In the genomic region with DNA sequence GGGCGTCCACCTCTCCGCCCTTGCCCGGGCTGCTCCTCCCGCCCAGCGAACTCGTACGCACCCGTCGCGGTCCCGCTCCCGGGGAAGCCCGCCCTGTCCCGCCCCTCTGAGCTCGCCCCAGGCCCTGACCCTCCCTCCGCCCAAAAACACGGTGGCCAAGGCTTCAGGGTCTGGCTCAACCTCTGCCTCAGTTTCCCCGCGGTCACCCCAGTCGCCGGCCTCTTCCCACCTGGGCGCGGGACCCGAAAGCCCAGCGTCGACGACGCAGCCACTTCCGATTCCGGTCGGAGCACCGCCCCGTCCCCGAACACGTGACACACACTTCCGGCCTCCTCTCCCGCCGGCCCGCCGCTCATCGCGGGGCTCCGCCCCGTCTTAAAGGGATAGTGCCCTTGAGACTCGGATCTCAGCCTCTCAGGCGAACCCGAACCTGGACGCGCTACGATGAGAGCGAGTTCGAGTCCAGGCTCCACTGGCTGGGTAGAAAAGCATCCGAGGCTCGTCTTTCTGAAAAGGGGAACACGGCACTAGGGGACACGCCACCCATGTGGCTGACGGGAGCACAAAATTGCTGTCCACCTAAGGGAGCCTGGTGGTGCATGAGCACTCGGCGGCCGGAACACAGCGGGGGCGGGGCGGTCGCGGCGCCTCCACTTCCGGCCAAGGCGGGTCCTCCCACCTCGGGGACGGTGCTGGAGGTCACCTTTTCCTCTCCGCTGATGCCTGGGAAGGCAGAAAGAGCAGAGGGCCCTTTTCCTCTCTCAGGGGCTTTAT, we compare ENCODE assay signal across 1 cellular context.
TF ChIP-seq lines count a peak whose summit lies in the region.

Gene C19orf25 (minus strand): TSS at position 282 of the 774 bp plus-strand sequence. CDS start 312 bp downstream, outside the sequence.

TF ChIP-seq in K562, 482 proteins besides CTCF, POLR2A, EP300 and RAD21 (continued from another document and continues in another):
- no peak; the same call in 1 of the 2 replicates for TF ChIP-seq ATF3 (IDR thresholded peaks at IDR 0.05)
- TF ChIP-seq ATF3 (CRISPR knock-in tag; conservative IDR thresholded peaks at IDR 0.05) = peak; percentile 85
- peak; percentile 35 to 80; a peak in 2 of 4 replicates for TF ChIP-seq FOXK2 (conservative IDR thresholded peaks at IDR 0.05 in 1 of 2, IDR thresholded peaks at IDR 0.05 in 1 of 2; ENCODE audit: low read depth in 2 of 2)
- peak; percentile 86 for TF ChIP-seq POLR2B (IDR thresholded peaks at IDR 0.05; ENCODE audit: low read depth, partially characterized antibody)
- no peak for TF ChIP-seq SP2 (IDR thresholded peaks at IDR 0.05; ENCODE audit: extremely low read depth, low read depth, low read length, poor library complexity, severe bottlenecking)
- TF ChIP-seq MXI1 (IDR thresholded peaks at IDR 0.05; ENCODE audit: low read depth, low read length) = peak; percentile 66; the same call in 1 of the 2 replicates
- no peak for TF ChIP-seq HSF4 (CRISPR knock-in tag; IDR thresholded peaks at IDR 0.05; ENCODE audit: borderline replicate concordance)
- peak; percentile 99 for TF ChIP-seq ADNP (tag; IDR thresholded peaks at IDR 0.05)
- TF ChIP-seq TRIM24 (IDR thresholded peaks at IDR 0.05) = peak in 1 of 2 experiments; percentile 81; a peak in 2 of 4 replicates
- TF ChIP-seq, protein P1, sequence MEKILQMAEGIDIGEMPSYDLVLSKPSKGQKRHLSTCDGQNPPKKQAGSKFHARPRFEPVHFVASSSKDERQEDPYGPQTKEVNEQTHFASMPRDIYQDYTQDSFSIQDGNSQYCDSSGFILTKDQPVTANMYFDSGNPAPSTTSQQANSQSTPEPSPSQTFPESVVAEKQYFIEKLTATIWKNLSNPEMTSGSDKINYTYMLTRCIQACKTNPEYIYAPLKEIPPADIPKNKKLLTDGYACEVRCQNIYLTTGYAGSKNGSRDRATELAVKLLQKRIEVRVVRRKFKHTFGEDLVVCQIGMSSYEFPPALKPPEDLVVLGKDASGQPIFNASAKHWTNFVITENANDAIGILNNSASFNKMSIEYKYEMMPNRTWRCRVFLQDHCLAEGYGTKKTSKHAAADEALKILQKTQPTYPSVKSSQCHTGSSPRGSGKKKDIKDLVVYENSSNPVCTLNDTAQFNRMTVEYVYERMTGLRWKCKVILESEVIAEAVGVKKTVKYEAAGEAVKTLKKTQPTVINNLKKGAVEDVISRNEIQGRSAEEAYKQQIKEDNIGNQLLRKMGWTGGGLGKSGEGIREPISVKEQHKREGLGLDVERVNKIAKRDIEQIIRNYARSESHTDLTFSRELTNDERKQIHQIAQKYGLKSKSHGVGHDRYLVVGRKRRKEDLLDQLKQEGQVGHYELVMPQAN (IDR thresholded peaks at IDR 0.05; ENCODE audit: borderline replicate concordance) = peak; percentile 84; the same call in 1 of the 2 replicates
- TF ChIP-seq CREB3L1 (IDR thresholded peaks at IDR 0.05; ENCODE audit: borderline replicate concordance, low read depth) = peak; percentile 70; the same call in 1 of the 2 replicates
- TF ChIP-seq TOE1 (IDR thresholded peaks at IDR 0.05; ENCODE audit: borderline replicate concordance) = peak; percentile 99
- no peak for TF ChIP-seq TOE1 (CRISPR knock-in tag; IDR thresholded peaks at IDR 0.05; ENCODE audit: borderline replicate concordance, low read depth)
- peak; percentile 96 for TF ChIP-seq EGR1 (conservative IDR thresholded peaks at IDR 0.05)
- TF ChIP-seq MNT (conservative IDR thresholded peaks at IDR 0.05) = peak; percentile 95 to 96
- TF ChIP-seq SAP30 (IDR thresholded peaks at IDR 0.05; ENCODE audit: borderline replicate concordance, insufficient read depth, low read depth, low read length, poor library complexity, severe bottlenecking) = peak; percentile 10
- peak; percentile 71 for TF ChIP-seq DPF2 (IDR thresholded peaks at IDR 0.05)
- TF ChIP-seq, protein P2, sequence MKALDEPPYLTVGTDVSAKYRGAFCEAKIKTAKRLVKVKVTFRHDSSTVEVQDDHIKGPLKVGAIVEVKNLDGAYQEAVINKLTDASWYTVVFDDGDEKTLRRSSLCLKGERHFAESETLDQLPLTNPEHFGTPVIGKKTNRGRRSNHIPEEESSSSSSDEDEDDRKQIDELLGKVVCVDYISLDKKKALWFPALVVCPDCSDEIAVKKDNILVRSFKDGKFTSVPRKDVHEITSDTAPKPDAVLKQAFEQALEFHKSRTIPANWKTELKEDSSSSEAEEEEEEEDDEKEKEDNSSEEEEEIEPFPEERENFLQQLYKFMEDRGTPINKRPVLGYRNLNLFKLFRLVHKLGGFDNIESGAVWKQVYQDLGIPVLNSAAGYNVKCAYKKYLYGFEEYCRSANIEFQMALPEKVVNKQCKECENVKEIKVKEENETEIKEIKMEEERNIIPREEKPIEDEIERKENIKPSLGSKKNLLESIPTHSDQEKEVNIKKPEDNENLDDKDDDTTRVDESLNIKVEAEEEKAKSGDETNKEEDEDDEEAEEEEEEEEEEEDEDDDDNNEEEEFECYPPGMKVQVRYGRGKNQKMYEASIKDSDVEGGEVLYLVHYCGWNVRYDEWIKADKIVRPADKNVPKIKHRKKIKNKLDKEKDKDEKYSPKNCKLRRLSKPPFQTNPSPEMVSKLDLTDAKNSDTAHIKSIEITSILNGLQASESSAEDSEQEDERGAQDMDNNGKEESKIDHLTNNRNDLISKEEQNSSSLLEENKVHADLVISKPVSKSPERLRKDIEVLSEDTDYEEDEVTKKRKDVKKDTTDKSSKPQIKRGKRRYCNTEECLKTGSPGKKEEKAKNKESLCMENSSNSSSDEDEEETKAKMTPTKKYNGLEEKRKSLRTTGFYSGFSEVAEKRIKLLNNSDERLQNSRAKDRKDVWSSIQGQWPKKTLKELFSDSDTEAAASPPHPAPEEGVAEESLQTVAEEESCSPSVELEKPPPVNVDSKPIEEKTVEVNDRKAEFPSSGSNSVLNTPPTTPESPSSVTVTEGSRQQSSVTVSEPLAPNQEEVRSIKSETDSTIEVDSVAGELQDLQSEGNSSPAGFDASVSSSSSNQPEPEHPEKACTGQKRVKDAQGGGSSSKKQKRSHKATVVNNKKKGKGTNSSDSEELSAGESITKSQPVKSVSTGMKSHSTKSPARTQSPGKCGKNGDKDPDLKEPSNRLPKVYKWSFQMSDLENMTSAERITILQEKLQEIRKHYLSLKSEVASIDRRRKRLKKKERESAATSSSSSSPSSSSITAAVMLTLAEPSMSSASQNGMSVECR (CRISPR knock-in tag; IDR thresholded peaks at IDR 0.05) = peak; percentile 93
- TF ChIP-seq TCF7L2 (IDR thresholded peaks at IDR 0.05; ENCODE audit: low read depth, low read length) = no peak
- peak in 1 of 2 experiments; percentile 63; a peak in 1 of 4 replicates for TF ChIP-seq KDM1A (IDR thresholded peaks at IDR 0.05)
- TF ChIP-seq, protein P3, sequence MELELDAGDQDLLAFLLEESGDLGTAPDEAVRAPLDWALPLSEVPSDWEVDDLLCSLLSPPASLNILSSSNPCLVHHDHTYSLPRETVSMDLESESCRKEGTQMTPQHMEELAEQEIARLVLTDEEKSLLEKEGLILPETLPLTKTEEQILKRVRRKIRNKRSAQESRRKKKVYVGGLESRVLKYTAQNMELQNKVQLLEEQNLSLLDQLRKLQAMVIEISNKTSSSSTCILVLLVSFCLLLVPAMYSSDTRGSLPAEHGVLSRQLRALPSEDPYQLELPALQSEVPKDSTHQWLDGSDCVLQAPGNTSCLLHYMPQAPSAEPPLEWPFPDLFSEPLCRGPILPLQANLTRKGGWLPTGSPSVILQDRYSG (tag; conservative IDR thresholded peaks at IDR 0.05; ENCODE audit: low read depth) = 0 out of 2 replicates have a peak, but pooled peaks have one; percentile 20
- no peak; the same call in 1 of the 2 replicates for TF ChIP-seq ATF1 (CRISPR knock-in tag; IDR thresholded peaks at IDR 0.05)
- TF ChIP-seq ATF1 (tag; IDR thresholded peaks at IDR 0.05) = peak; percentile 78
- TF ChIP-seq PTRF (tag; IDR thresholded peaks at IDR 0.05) = no peak
- TF ChIP-seq, protein P4, sequence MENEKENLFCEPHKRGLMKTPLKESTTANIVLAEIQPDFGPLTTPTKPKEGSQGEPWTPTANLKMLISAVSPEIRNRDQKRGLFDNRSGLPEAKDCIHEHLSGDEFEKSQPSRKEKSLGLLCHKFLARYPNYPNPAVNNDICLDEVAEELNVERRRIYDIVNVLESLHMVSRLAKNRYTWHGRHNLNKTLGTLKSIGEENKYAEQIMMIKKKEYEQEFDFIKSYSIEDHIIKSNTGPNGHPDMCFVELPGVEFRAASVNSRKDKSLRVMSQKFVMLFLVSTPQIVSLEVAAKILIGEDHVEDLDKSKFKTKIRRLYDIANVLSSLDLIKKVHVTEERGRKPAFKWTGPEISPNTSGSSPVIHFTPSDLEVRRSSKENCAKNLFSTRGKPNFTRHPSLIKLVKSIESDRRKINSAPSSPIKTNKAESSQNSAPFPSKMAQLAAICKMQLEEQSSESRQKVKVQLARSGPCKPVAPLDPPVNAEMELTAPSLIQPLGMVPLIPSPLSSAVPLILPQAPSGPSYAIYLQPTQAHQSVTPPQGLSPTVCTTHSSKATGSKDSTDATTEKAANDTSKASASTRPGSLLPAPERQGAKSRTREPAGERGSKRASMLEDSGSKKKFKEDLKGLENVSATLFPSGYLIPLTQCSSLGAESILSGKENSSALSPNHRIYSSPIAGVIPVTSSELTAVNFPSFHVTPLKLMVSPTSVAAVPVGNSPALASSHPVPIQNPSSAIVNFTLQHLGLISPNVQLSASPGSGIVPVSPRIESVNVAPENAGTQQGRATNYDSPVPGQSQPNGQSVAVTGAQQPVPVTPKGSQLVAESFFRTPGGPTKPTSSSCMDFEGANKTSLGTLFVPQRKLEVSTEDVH (IDR thresholded peaks at IDR 0.05; ENCODE audit: low read depth, partially characterized antibody) = peak; percentile 95
- peak; percentile 70 for TF ChIP-seq PRDM10 (IDR thresholded peaks at IDR 0.05; ENCODE audit: partially characterized antibody)
- peak; percentile 24 to 71; a peak in 2 of 4 replicates for TF ChIP-seq ETV6 (IDR thresholded peaks at IDR 0.05; ENCODE audit: borderline replicate concordance in 1 of 2, low read depth in 2 of 2, low read length in 1 of 2)
- no peak for TF ChIP-seq ETV6 (CRISPR knock-in tag; IDR thresholded peaks at IDR 0.05; ENCODE audit: borderline replicate concordance)
- no peak for TF ChIP-seq SRSF3 (IDR thresholded peaks at IDR 0.05; ENCODE audit: insufficient read depth, low read length)
- no peak for TF ChIP-seq FOXM1 (IDR thresholded peaks at IDR 0.05; ENCODE audit: low read depth)
- peak; percentile 80; the same call in 1 of the 2 replicates for TF ChIP-seq FOXM1 (CRISPR knock-in tag; IDR thresholded peaks at IDR 0.05; ENCODE audit: low read depth)
- TF ChIP-seq, protein P5, sequence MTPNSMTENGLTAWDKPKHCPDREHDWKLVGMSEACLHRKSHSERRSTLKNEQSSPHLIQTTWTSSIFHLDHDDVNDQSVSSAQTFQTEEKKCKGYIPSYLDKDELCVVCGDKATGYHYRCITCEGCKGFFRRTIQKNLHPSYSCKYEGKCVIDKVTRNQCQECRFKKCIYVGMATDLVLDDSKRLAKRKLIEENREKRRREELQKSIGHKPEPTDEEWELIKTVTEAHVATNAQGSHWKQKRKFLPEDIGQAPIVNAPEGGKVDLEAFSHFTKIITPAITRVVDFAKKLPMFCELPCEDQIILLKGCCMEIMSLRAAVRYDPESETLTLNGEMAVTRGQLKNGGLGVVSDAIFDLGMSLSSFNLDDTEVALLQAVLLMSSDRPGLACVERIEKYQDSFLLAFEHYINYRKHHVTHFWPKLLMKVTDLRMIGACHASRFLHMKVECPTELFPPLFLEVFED (CRISPR knock-in tag; conservative IDR thresholded peaks at IDR 0.05) = 0 out of 2 replicates have a peak, but pooled peaks have one; percentile 48
- TF ChIP-seq NFIC (IDR thresholded peaks at IDR 0.05) = peak; percentile 27
